Comparison of ENCODE assay signal across 16 cellular contexts in genomic region chr15:24857777-24858176, GRCh38.
DNase-seq lines count a peak whose midpoint lies in the region; ATAC-seq and TF ChIP-seq lines count a peak whose summit lies in the region.
"Had no signal": no experiment of that assay in that cellular context is flagged by ENCODE, and none has a peak within 500 bp of the region (broad histone marks: within the 10 kb centered on the region; RNA-seq: fewer than 3 reads in every experiment).

No MANE protein-coding gene starts in this region.

- CTCF ChIA-PET in SK-N-SH (lab: Yijun Ruan, JAX), result no interaction called here

- H3K4me2 ChIP-seq in SK-N-SH, result peak overlapping the region; percentile 75
- H3K4me2 ChIP-seq in mesenchymal stem cell (ENCODE audit: low read length, poor library complexity, severe bottlenecking), result no peak overlapping the region

- H3K79me2 ChIP-seq in SK-N-SH (ENCODE audit: insufficient read depth), result peaks cover 11% of the 10 kb centered on the region; the same call in 1 of the 2 replicates

- H4K91ac ChIP-seq in mesenchymal stem cell (ENCODE audit: low read length), result no peak overlapping the region

- POLR2A ChIA-PET in SK-N-SH (lab: Yijun Ruan, JAX), result interaction anchor here (0.9 kb wide), 1 partner anchor 97 kb away, joined by 3 read pairs; the partner anchor contains the start of genes SNRPN and SNURF

- no peak overlapping the region for H3K23ac ChIP-seq in mesenchymal stem cell (ENCODE audit: low read length in 2 of 2)

- TF ChIP-seq RAD21 in SK-N-SH (IDR thresholded peaks at IDR 0.05; ENCODE audit: low read length), result no peak

- H3K4me3 ChIP-seq in SK-N-SH (ENCODE audit: low read depth in 2 of 2, low read length in 1 of 2) (peak overlapping the region; percentile 38 to 57; a peak in 3 of 4 replicates), epithelial cell of esophagus (ENCODE audit: low read length) (no peak overlapping the region), mesenchymal stem cell (ENCODE audit: insufficient read depth in 1 of 2, low read depth in 1 of 2, low read length in 2 of 2) (no peak overlapping the region)

- no peaks in the 10 kb centered on the region for H3K79me1 ChIP-seq in mesenchymal stem cell (replicated peaks; ENCODE audit: low read length, poor library complexity, severe bottlenecking)

- H3K14ac ChIP-seq in mesenchymal stem cell (ENCODE audit: low read length in 2 of 2), result no peak overlapping the region

- peaks cover 12% of the 10 kb centered on the region for H3K4me1 Mint-ChIP-seq in type B pancreatic cell (ENCODE audit: unreplicated experiment)
- no peaks in the 10 kb centered on the region for H3K4me1 Mint-ChIP-seq in activated T-cell treated with anti-CD3 and anti-CD28 coated beads, Interleukin-2, amount 50 U/mL, for 4 hours (ENCODE audit: low read depth)
- H3K4me1 Mint-ChIP-seq: activated T-helper 17 cell treated with anti-CD3 and anti-CD28 coated beads, Interleukin-2, amount 50 U/mL, for 72 hours had no signal

- TF ChIP-seq CTCF in SK-N-SH (IDR thresholded peaks at IDR 0.05), result no peak
- TF ChIP-seq CTCF in epithelial cell of esophagus (IDR thresholded peaks at IDR 0.05; ENCODE audit: insufficient read depth, low read depth, low read length, missing control alignments), result no peak
- TF ChIP-seq CTCF in type B pancreatic cell (conservative IDR thresholded peaks at IDR 0.05), result no peak

- H2AFZ ChIP-seq in SK-N-SH (ENCODE audit: low read depth) (peak overlapping the region; percentile 71; the same call in 1 of the 2 replicates), mesenchymal stem cell (ENCODE audit: low read depth, low read length) (no peak overlapping the region)

- H3K4ac ChIP-seq in mesenchymal stem cell (ENCODE audit: low read depth in 1 of 2, low read length in 2 of 2), result no peak overlapping the region

- ATAC-seq in SK-N-SH treated with all-trans-retinoic acid at 6 μM for 48 hours, result no peak
- no peak for ATAC-seq in GM21825 (IDR thresholded peaks at IDR 0.05; ENCODE audit: unreplicated experiment)
- ATAC-seq in activated T-cell treated with anti-CD3 and anti-CD28 coated beads, Interleukin-2, amount 50 U/mL, for 4 hours, result no peak
- ATAC-seq: activated T-helper 17 cell treated with anti-CD3 and anti-CD28 coated beads, Interleukin-2, amount 50 U/mL, for 72 hours had no signal

- TF ChIP-seq EP300 in SK-N-SH (IDR thresholded peaks at IDR 0.05; ENCODE audit: borderline replicate concordance in 1 of 2, low read depth in 1 of 2, low read length in 1 of 2), result no peak

- no peak overlapping the region for H2BK12ac ChIP-seq in mesenchymal stem cell (ENCODE audit: low read length in 2 of 2)

- H3K4me1 ChIP-seq in SK-N-SH (ENCODE audit: control insufficient read depth in 1 of 2, insufficient read depth in 2 of 2, low read depth in 1 of 2, low read length in 1 of 2) (peaks cover 0 to 12% of the 10 kb centered on the region in 2 experiments; a peak in 2 of 4 replicates), mesenchymal stem cell (ENCODE audit: control insufficient read depth, insufficient read depth, low read depth, low read length) (no peaks in the 10 kb centered on the region)

- H3K36me3 ChIP-seq in SK-N-SH (replicated peaks in 1 of 2; ENCODE audit: control insufficient read depth in 1 of 2, insufficient read depth in 2 of 2, low read length in 1 of 2) (no peaks in the 10 kb centered on the region), mesenchymal stem cell (ENCODE audit: control insufficient read depth in 1 of 2, insufficient read depth in 2 of 2, low read depth in 1 of 2, low read length in 2 of 2) (no peaks in the 10 kb centered on the region)

- H4K8ac ChIP-seq in mesenchymal stem cell (ENCODE audit: low read length), result no peak overlapping the region

- peak overlapping the region in 1 of 2 experiments; percentile 92; a peak in 1 of 4 replicates for H3K27ac ChIP-seq in SK-N-SH (ENCODE audit: low read depth in 2 of 2, low read length in 1 of 2)
- no peak overlapping the region for H3K27ac ChIP-seq in mesenchymal stem cell (ENCODE audit: low read length, poor library complexity, severe bottlenecking)
- H3K27ac ChIP-seq: 22Rv1 had no signal

- H3K18ac ChIP-seq in mesenchymal stem cell (ENCODE audit: low read depth in 1 of 2, low read length in 2 of 2), result no peak overlapping the region

- H2BK15ac ChIP-seq in mesenchymal stem cell (ENCODE audit: low read depth, poor library complexity, severe bottlenecking), result no peak overlapping the region

- no peak overlapping the region for H2BK120ac ChIP-seq in mesenchymal stem cell (ENCODE audit: low read depth, low read length)

- peaks cover 13% of the 10 kb centered on the region for H3K9me3 Mint-ChIP-seq in type B pancreatic cell
- peaks cover 15% of the 10 kb centered on the region for H3K9me3 Mint-ChIP-seq in activated T-cell treated with anti-CD3 and anti-CD28 coated beads, Interleukin-2, amount 50 U/mL, for 4 hours

- peak overlapping the region; percentile 61 for H3K4me3 Mint-ChIP-seq in type B pancreatic cell
- no peak overlapping the region for H3K4me3 Mint-ChIP-seq in activated T-cell treated with anti-CD3 and anti-CD28 coated beads, Interleukin-2, amount 50 U/mL, for 4 hours
- H3K4me3 Mint-ChIP-seq: activated CD4-positive, alpha-beta memory T cell treated with anti-CD3 and anti-CD28 coated beads for 36 hours; activated T-helper 17 cell treated with anti-CD3 and anti-CD28 coated beads, Interleukin-2, amount 50 U/mL, for 72 hours had no signal

- H4K20me1 ChIP-seq in SK-N-SH (ENCODE audit: insufficient read depth), result no peaks in the 10 kb centered on the region

- no peaks in the 10 kb centered on the region for H3K9me2 ChIP-seq in SK-N-SH

- H3K9ac ChIP-seq in SK-N-SH (peak overlapping the region; percentile 68; the same call in 1 of the 2 replicates), mesenchymal stem cell (ENCODE audit: low read length) (peak overlapping the region; percentile 78)

- H3K27me3 Mint-ChIP-seq in type B pancreatic cell, result peaks cover 4% of the 10 kb centered on the region
- H3K27me3 Mint-ChIP-seq in activated T-cell treated with anti-CD3 and anti-CD28 coated beads, Interleukin-2, amount 50 U/mL, for 4 hours (ENCODE audit: low read depth), result peaks cover 3% of the 10 kb centered on the region

- H2BK5ac ChIP-seq in mesenchymal stem cell (ENCODE audit: low read depth, low read length, poor library complexity, severe bottlenecking), result no peak overlapping the region

- DNase-seq in SK-N-SH (no peak), epithelial cell of esophagus (ENCODE audit: low read depth) (peak; percentile 15), mesenchymal stem cell (peak; percentile 77), type B pancreatic cell (ENCODE audit: extremely low spot score, unreplicated experiment) (no peak)
- DNase-seq in activated CD4-positive, alpha-beta T cell treated with anti-CD3 and anti-CD28 coated beads for 4 hours, result no peak
- no peak for DNase-seq in activated T-cell treated with anti-CD3 and anti-CD28 coated beads, Interleukin-2, amount 50 U/mL, for 4 hours
- DNase-seq: activated CD4-positive, alpha-beta memory T cell treated with anti-CD3 and anti-CD28 coated beads for 36 hours; C1 segment of cervical spinal cord; DMS53; NCI-H446; OCI-M1; substantia nigra had no signal

- no peaks in the 10 kb centered on the region for H3K9me3 ChIP-seq in SK-N-SH
- peaks cover 17% of the 10 kb centered on the region for H3K9me3 ChIP-seq in mesenchymal stem cell (ENCODE audit: control insufficient read depth, low read length)

- no peaks in the 10 kb centered on the region for H3K36me3 Mint-ChIP-seq in type B pancreatic cell
- no peaks in the 10 kb centered on the region for H3K36me3 Mint-ChIP-seq in activated T-cell treated with anti-CD3 and anti-CD28 coated beads, Interleukin-2, amount 50 U/mL, for 4 hours (ENCODE audit: insufficient read depth)
- H3K36me3 Mint-ChIP-seq: activated CD4-positive, alpha-beta memory T cell treated with anti-CD3 and anti-CD28 coated beads for 36 hours had no signal

- H3F3A ChIP-seq in SK-N-SH (replicated peaks; ENCODE audit: insufficient read depth), result peaks cover 40% of the 10 kb centered on the region

- H3K27me3 ChIP-seq in SK-N-SH (ENCODE audit: insufficient read depth) (no peaks in the 10 kb centered on the region), mesenchymal stem cell (ENCODE audit: control insufficient read depth in 1 of 2, insufficient read depth in 1 of 2, low read length in 2 of 2) (no peaks in the 10 kb centered on the region)

- no peak overlapping the region for H2AK5ac ChIP-seq in mesenchymal stem cell (ENCODE audit: low read length, severe bottlenecking)

- 29% methylated on average over 6 of the region's 6 CpGs for WGBS in SK-N-SH (ENCODE audit: low lambda C conversion rate)
- 43% methylated on average over 5 of the region's 6 CpGs for WGBS in mesenchymal stem cell

- peak overlapping the region; percentile 68 for H3K27ac Mint-ChIP-seq in type B pancreatic cell
- H3K27ac Mint-ChIP-seq: activated CD4-positive, alpha-beta memory T cell treated with anti-CD3 and anti-CD28 coated beads for 36 hours; activated T-helper 17 cell treated with anti-CD3 and anti-CD28 coated beads, Interleukin-2, amount 50 U/mL, for 72 hours had no signal

TF ChIP-seq in SK-N-SH, 30 proteins besides CTCF, POLR2A, EP300 and RAD21 (continues in another document):
- TF ChIP-seq, protein P1, sequence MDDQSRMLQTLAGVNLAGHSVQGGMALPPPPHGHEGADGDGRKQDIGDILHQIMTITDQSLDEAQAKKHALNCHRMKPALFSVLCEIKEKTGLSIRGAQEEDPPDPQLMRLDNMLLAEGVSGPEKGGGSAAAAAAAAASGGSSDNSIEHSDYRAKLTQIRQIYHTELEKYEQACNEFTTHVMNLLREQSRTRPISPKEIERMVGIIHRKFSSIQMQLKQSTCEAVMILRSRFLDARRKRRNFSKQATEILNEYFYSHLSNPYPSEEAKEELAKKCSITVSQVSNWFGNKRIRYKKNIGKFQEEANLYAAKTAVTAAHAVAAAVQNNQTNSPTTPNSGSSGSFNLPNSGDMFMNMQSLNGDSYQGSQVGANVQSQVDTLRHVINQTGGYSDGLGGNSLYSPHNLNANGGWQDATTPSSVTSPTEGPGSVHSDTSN (IDR thresholded peaks at IDR 0.05), result 0 out of 2 replicates have a peak, but pooled peaks have one; percentile 2

TF ChIP-seq in SK-N-SH treated with all-trans-retinoic acid at 6 μM for 48 hours, 23 proteins besides CTCF, POLR2A, EP300 and RAD21 (continues in another document):
- TF ChIP-seq ZC3H10 (CRISPR knock-in tag; IDR thresholded peaks at IDR 0.05) (no peak), ESRRG (CRISPR knock-in tag; IDR thresholded peaks at IDR 0.05) (no peak), SNAI2 (CRISPR knock-in tag; IDR thresholded peaks at IDR 0.05) (no peak), GLIS3 (CRISPR knock-in tag; IDR thresholded peaks at IDR 0.05) (no peak), TCF4 (CRISPR knock-in tag; IDR thresholded peaks at IDR 0.05; ENCODE audit: borderline replicate concordance) (no peak), CSDC2 (CRISPR knock-in tag; IDR thresholded peaks at IDR 0.05) (no peak), PPARA (CRISPR knock-in tag; IDR thresholded peaks at IDR 0.05; ENCODE audit: borderline replicate concordance) (no peak)

Comparison
In these comparisons a context has a peak if more than half of its experiments do, and no peak if none do; other contexts are left out.
1. DNase-seq: peak in epithelial cell of esophagus (single experiment) and mesenchymal stem cell (single experiment); none in SK-N-SH (single experiment), type B pancreatic cell (single experiment), activated CD4-positive, alpha-beta T cell treated with anti-CD3 and anti-CD28 coated beads for 4 hours (0 of 2) and activated T-cell treated with anti-CD3 and anti-CD28 coated beads, Interleukin-2, amount 50 U/mL, for 4 hours (single experiment).
2. H3K4me3 ChIP-seq: peak in SK-N-SH (2 of 2); none in epithelial cell of esophagus (single experiment) and mesenchymal stem cell (0 of 2).